In genomic region chr2:233354500-233354924, GRCh38 we compare ENCODE assay signal across 8 cellular contexts. TPM values are rescaled to one million over a fixed set of nuclear protein-coding genes. Genes with fewer than 3 reads are reported as not detected.
DNase-seq lines count a peak whose midpoint lies in the region; ATAC-seq, FAIRE-seq and TF ChIP-seq lines count a peak whose summit lies in the region.

No MANE protein-coding gene starts in this region.

- H3K9me3 ChIP-seq in A549 (no peaks in the 10 kb centered on the region), sigmoid colon (no peaks in the 10 kb centered on the region), MM.1S (replicated peaks; ENCODE audit: insufficient read depth, low read length) (no peaks in the 10 kb centered on the region)

- no peak overlapping the region for H3K27ac Mint-ChIP-seq in effector memory CD8-positive, alpha-beta T cell

- no peak overlapping the region for H3K9ac ChIP-seq in MM.1S (ENCODE audit: low read length)

- H3K9me3 Mint-ChIP-seq in effector memory CD8-positive, alpha-beta T cell = no peaks in the 10 kb centered on the region

- no CpG with 5 or more reads among the region's 77 CpGs for WGBS in A549 (ENCODE audit: missing lambda C conversion rate)
- 0 to 1% methylated on average over 77 of the region's 77 CpGs for WGBS in sigmoid colon, 2 donors

- no peak for TF ChIP-seq CTCF in A549 (IDR thresholded peaks at IDR 0.05)
- no peak for TF ChIP-seq CTCF in sigmoid colon (IDR thresholded peaks at IDR 0.05)
- TF ChIP-seq CTCF in MM.1S (IDR thresholded peaks at IDR 0.05; ENCODE audit: low read length) = no peak

- H3K79me2 ChIP-seq in MM.1S (ENCODE audit: low read length) = peaks cover 46% of the 10 kb centered on the region

- peak overlapping the region; percentile 94; the same call in 2 of the 3 replicates for H3K4me2 ChIP-seq in A549
- H3K4me2 ChIP-seq in MM.1S (ENCODE audit: low read depth, low read length) = no peak overlapping the region

- H3K4me3 Mint-ChIP-seq in effector memory CD8-positive, alpha-beta T cell = peak overlapping the region; percentile 81 to 83

- CTCF ChIA-PET in A549 (lab: Yijun Ruan, JAX) = interaction anchor here (0.6 to 1.7 kb wide), 11 partner anchors 12 to 140 kb away, joined by 3 to 8 read pairs (median 3); partner anchors contain the start of gene ATG16L1

- ATAC-seq in A549 = peak in 1 of 2 experiments; percentile 27; a peak in 2 of 6 replicates
- ATAC-seq in GM19372 (IDR thresholded peaks at IDR 0.05; ENCODE audit: low read depth, unreplicated experiment) = peak; percentile 53
- peak; percentile 22 for ATAC-seq in HG03565 (IDR thresholded peaks at IDR 0.05; ENCODE audit: unreplicated experiment)
- ATAC-seq in effector memory CD8-positive, alpha-beta T cell (replicated peaks) = peak; percentile 27

- no peak overlapping the region for H2AFZ ChIP-seq in MM.1S (ENCODE audit: low read length)

- POLR2A ChIA-PET in A549 (lab: Yijun Ruan, JAX) = no interaction called here

- H3K4me1 Mint-ChIP-seq in effector memory CD8-positive, alpha-beta T cell (ENCODE audit: low read depth in 2 of 2) = peaks cover 53 to 58% of the 10 kb centered on the region in 2 donors

- H3K27ac ChIP-seq in A549 = peak overlapping the region; percentile 91 to 97
- peak overlapping the region in 3 of 4 donors; percentile 56 to 73 (median 67) for H3K27ac ChIP-seq in sigmoid colon
- H3K27ac ChIP-seq in MM.1S (ENCODE audit: low read length) = no peak overlapping the region

- intact Hi-C loops in sigmoid colon (cut with DNase I) = loop anchor here (1.0 to 10.0 kb wide), 3 partner anchors 33 to 100 kb away; partner anchors contain the start of gene ATG16L1

- H3K27me3 Mint-ChIP-seq in effector memory CD8-positive, alpha-beta T cell = no peaks in the 10 kb centered on the region

- H4K20me1 ChIP-seq in MM.1S (ENCODE audit: insufficient read depth, low read length) = no peaks in the 10 kb centered on the region

- TF ChIP-seq RAD21 in A549 (conservative IDR thresholded peaks at IDR 0.05 in 1 of 2, IDR thresholded peaks at IDR 0.05 in 1 of 2) = no peak

- H3K4me3 ChIP-seq in A549 (peak overlapping the region; percentile 74), sigmoid colon (peak overlapping the region; percentile 63 to 81 (median 74)), MM.1S (ENCODE audit: low read length) (no peak overlapping the region; the same call in 1 of the 2 replicates)

- H3K9me2 ChIP-seq in MM.1S (replicated peaks; ENCODE audit: insufficient read depth, low read length) = no peaks in the 10 kb centered on the region

- TF ChIP-seq EP300 in A549 (IDR thresholded peaks at IDR 0.05) (no peak), sigmoid colon (IDR thresholded peaks at IDR 0.05) (no peak)

- H3K36me3 ChIP-seq in sigmoid colon (no peaks in the 10 kb centered on the region), MM.1S (replicated peaks; ENCODE audit: insufficient read depth, low read length) (no peaks in the 10 kb centered on the region)

- H3K27me3 ChIP-seq in sigmoid colon (no peaks in the 10 kb centered on the region), MM.1S (replicated peaks; ENCODE audit: insufficient read depth, low read length) (no peaks in the 10 kb centered on the region)

- peaks cover 21% of the 10 kb centered on the region for H3K36me3 Mint-ChIP-seq in effector memory CD8-positive, alpha-beta T cell (ENCODE audit: insufficient read depth)

- DNase-seq in A549 (ENCODE audit: low read depth in 1 of 2, low spot score in 1 of 2) (no peak), sigmoid colon (no peak), COLO829 (ENCODE audit: low spot score) (no peak), ureter (ENCODE audit: low spot score) (no peak), MM.1S (no peak)
- no peak for DNase-seq in effector memory CD8-positive, alpha-beta T cell

- peak; percentile 79 for TF ChIP-seq POLR2A in A549 (IDR thresholded peaks at IDR 0.05; ENCODE audit: low read length)
- no peak for TF ChIP-seq POLR2A in sigmoid colon (IDR thresholded peaks at IDR 0.05)

- H3F3A ChIP-seq in MM.1S (ENCODE audit: insufficient read depth, low read length) = peaks cover 8% of the 10 kb centered on the region

- peaks cover 76% of the 10 kb centered on the region for H3K4me1 ChIP-seq in A549
- H3K4me1 ChIP-seq in sigmoid colon = peaks cover 0 to 51% (median 38%) of the 10 kb centered on the region in 4 donors
- H3K4me1 ChIP-seq in MM.1S (ENCODE audit: low read length) = peaks cover 36% of the 10 kb centered on the region

- no peak for FAIRE-seq in A549 (lab: Jason Lieb, UNC)

TF ChIP-seq in A549, 52 proteins besides CTCF, POLR2A, EP300 and RAD21:
- TF ChIP-seq JUN (IDR thresholded peaks at IDR 0.05) = peak in 1 of 2 experiments; percentile 19; a peak in 1 of 5 replicates
- TF ChIP-seq, protein P1, sequence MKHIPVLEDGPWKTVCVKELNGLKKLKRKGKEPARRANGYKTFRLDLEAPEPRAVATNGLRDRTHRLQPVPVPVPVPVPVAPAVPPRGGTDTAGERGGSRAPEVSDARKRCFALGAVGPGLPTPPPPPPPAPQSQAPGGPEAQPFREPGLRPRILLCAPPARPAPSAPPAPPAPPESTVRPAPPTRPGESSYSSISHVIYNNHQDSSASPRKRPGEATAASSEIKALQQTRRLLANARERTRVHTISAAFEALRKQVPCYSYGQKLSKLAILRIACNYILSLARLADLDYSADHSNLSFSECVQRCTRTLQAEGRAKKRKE (CRISPR knock-in tag; IDR thresholded peaks at IDR 0.05; ENCODE audit: low read depth) = no peak

RNA-seq across cellular contexts. Expression of gene DGKD, which starts 0.2 kb away (rescaled TPM):
- 68.8 and 79.0 TPM in 2 replicates for polyA plus RNA-seq in A549 (2011; rRNA removed)
- polyA plus RNA-seq in A549 (2012; cell fraction: cytosol; rRNA removed) = 74.5 and 83.0 TPM in 2 replicates
- 371 and 389 TPM in 2 replicates for polyA plus RNA-seq in A549 (2012; cell fraction: nucleus; rRNA removed)
- 98.1 to 99.6 TPM (median 99.1 TPM) in 3 replicates for polyA plus RNA-seq in A549 (2017; fragmentation: RNase III; extraction: RNeasy Plus Mini Kit Qiagen cat#74134 plus additional on column Dnase treatment)
- polyA minus RNA-seq in A549 (2011; rRNA and poly(A)+ RNA removed) = 118 and 170 TPM in 2 replicates
- total RNA-seq in sigmoid colon = 10 to 100 TPM; 10.7 to 20.6 (median 16.0) TPM
- 10 to 100 TPM; 15.6 to 67.0 (median 19.7) TPM for polyA plus RNA-seq in sigmoid colon
- total RNA-seq in ureter = 44.7 TPM

RNA-seq across cellular contexts. Expression of gene SAG, which starts 46.9 kb away (rescaled TPM):
- polyA plus RNA-seq in A549 (2011; rRNA removed) = not detected in 2 replicates
- not detected in 2 replicates for polyA plus RNA-seq in A549 (2012; cell fraction: cytosol; rRNA removed)
- polyA plus RNA-seq in A549 (2012; cell fraction: nucleus; rRNA removed) = not detected in 2 replicates
- polyA plus RNA-seq in A549 (2017; fragmentation: RNase III; extraction: RNeasy Plus Mini Kit Qiagen cat#74134 plus additional on column Dnase treatment) = not detected in 3 replicates
- 0.95 TPM in 1 of 2 replicates, not detected in the other for polyA minus RNA-seq in A549 (2011; rRNA and poly(A)+ RNA removed)
- total RNA-seq in sigmoid colon = not detected
- polyA plus RNA-seq in sigmoid colon = not detected
- not detected for total RNA-seq in ureter
